In the genomic region with DNA sequence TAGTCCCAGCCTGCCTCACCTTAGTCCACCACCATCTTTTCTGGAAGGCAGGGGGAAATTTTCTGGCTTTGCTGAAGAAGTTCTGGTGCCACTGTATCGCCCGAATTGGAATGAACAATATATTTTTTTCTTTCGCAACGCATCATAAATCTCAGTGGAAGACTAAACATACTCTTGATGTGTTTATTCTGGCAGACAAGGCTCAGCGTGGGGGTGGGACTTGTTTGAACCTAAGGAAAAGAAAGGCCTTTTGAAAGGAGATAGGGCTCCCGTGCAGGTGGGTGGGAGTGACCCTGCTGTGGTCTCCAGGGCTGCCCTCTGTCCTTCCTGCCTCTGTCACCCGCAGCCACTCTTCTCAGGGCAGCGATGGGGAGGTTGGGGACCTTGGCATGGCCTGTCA, we compare ENCODE assay signal across 10 cellular contexts. TPM values are rescaled to one million over a fixed set of nuclear protein-coding genes. Genes with fewer than 3 reads are reported as not detected.
DNase-seq lines count a peak whose midpoint lies in the region; ATAC-seq and TF ChIP-seq lines count a peak whose summit lies in the region.
"Had no signal": no experiment of that assay in that cellular context is flagged by ENCODE, and none has a peak within 500 bp of the region (broad histone marks: within the 10 kb centered on the region; RNA-seq: fewer than 3 reads in every experiment).

No MANE protein-coding gene starts in this region.

- H2AFZ ChIP-seq in SU-DHL-6 (ENCODE audit: low read depth, low read length, severe bottlenecking) = no peak overlapping the region

- H3K27me3 Mint-ChIP-seq in MCF 10A (ENCODE audit: insufficient read depth, unreplicated experiment) = no peaks in the 10 kb centered on the region

- H3K4me2 ChIP-seq in SU-DHL-6 (ENCODE audit: low read depth, low read length, poor library complexity, severe bottlenecking) = peak overlapping the region; percentile 50

- ATAC-seq in upper lobe of left lung (ENCODE audit: low FRiP score in 2 of 2) (no peak), HG02852 (IDR thresholded peaks at IDR 0.05; ENCODE audit: unreplicated experiment) (no peak)

- peak overlapping the region; percentile 45; the same call in 1 of the 2 replicates for H3K9ac ChIP-seq in SU-DHL-6 (ENCODE audit: low read length)

- H3K27me3 ChIP-seq in breast epithelium (no peaks in the 10 kb centered on the region), SU-DHL-6 (ENCODE audit: low read length) (no peaks in the 10 kb centered on the region), upper lobe of left lung (no peaks in the 10 kb centered on the region)

- no peaks in the 10 kb centered on the region for H4K20me1 ChIP-seq in SU-DHL-6 (ENCODE audit: low read depth, low read length)

- no peaks in the 10 kb centered on the region for H3K9me3 Mint-ChIP-seq in MCF 10A (ENCODE audit: unreplicated experiment)
- H3K9me3 Mint-ChIP-seq: CD14-positive monocyte had no signal

- no TSS peak for BruUV-seq in MCF 10A (replicated peaks; lab: Mats Ljungman, UMichigan)

- H3K4me1 ChIP-seq in breast epithelium (no peaks in the 10 kb centered on the region), upper lobe of left lung (peaks cover 42 to 54% (median 50%) of the 10 kb centered on the region in 4 donors)

- H3K9me3 ChIP-seq in breast epithelium (no peaks in the 10 kb centered on the region), SU-DHL-6 (ENCODE audit: insufficient read depth, low read length) (no peaks in the 10 kb centered on the region), upper lobe of left lung (no peaks in the 10 kb centered on the region)

- TF ChIP-seq POLR2A in breast epithelium (IDR thresholded peaks at IDR 0.05) (no peak), upper lobe of left lung (IDR thresholded peaks at IDR 0.05) (no peak)

- H3K4me1 Mint-ChIP-seq in MCF 10A (ENCODE audit: insufficient read depth, unreplicated experiment) = peaks cover 16% of the 10 kb centered on the region

- peak overlapping the region in 1 of 2 donors; percentile 19 for H3K27ac ChIP-seq in breast epithelium
- peak overlapping the region; percentile 90 for H3K27ac ChIP-seq in SU-DHL-6 (ENCODE audit: low read depth, low read length)
- peak overlapping the region; percentile 20 to 81 (median 60) for H3K27ac ChIP-seq in upper lobe of left lung

- TF ChIP-seq EP300 in upper lobe of left lung (IDR thresholded peaks at IDR 0.05) = peak in 1 of 4 donors; percentile 7

- H3K36me3 Mint-ChIP-seq in MCF 10A (ENCODE audit: insufficient read depth, unreplicated experiment) = peaks cover 56% of the 10 kb centered on the region

- peak overlapping the region; percentile 23 for H3K27ac Mint-ChIP-seq in MCF 10A (ENCODE audit: low read depth, unreplicated experiment)

- intact Hi-C loops in MCF 10A (cut with micrococcal nuclease) (no loop called here), breast epithelium (cut with DNase I; ENCODE audit: low total_unique reads) (no loop called here)

- CTCF ChIA-PET in MCF 10A (lab: Yijun Ruan, JAX) = interaction anchor here (1.2 kb wide), 1 partner anchor 9 kb away, joined by 4 read pairs; no protein-coding TSS in a partner anchor

- POLR2A ChIA-PET in MCF 10A (lab: Yijun Ruan, JAX) = interaction anchor here (1.1 to 1.5 kb wide), 2 partner anchors 43 to 49 kb away, joined by 3 to 9 read pairs; a partner anchor contains a TSS

- H3K4me3 ChIP-seq in breast epithelium (no peak overlapping the region), SU-DHL-6 (ENCODE audit: insufficient read depth, low read length, poor library complexity, severe bottlenecking) (no peak overlapping the region), fibroblast of pulmonary artery (replicated peaks; ENCODE audit: low read depth, low read length) (no peak overlapping the region), upper lobe of left lung (no peak overlapping the region)

- 37 to 38% methylated on average over 8 of the region's 8 CpGs for WGBS in upper lobe of left lung, 2 donors

- H3K79me2 ChIP-seq in SU-DHL-6 (ENCODE audit: insufficient read depth, low read length) = no peaks in the 10 kb centered on the region

- no peaks in the 10 kb centered on the region for H3K9me2 ChIP-seq in SU-DHL-6 (replicated peaks; ENCODE audit: insufficient read depth, low read length)

- no peak overlapping the region for H3K4me3 Mint-ChIP-seq in MCF 10A (ENCODE audit: unreplicated experiment)
- H3K4me3 Mint-ChIP-seq: CD14-positive monocyte had no signal

- H3K36me3 ChIP-seq in breast epithelium (no peaks in the 10 kb centered on the region), SU-DHL-6 (ENCODE audit: low read length) (no peaks in the 10 kb centered on the region), upper lobe of left lung (peaks cover 6 to 30% (median 22%) of the 10 kb centered on the region in 4 donors)

- DNase-seq in MCF 10A (ENCODE audit: unreplicated experiment) (peak; percentile 75), breast epithelium (ENCODE audit: low spot score in 2 of 2) (no peak), fibroblast of pulmonary artery (ENCODE audit: low read depth) (peak; percentile 42), upper lobe of left lung (no peak), amygdala (lab: John Stamatoyannopoulos, UW) (no peak)
- DNase-seq in stimulated activated naive CD4-positive, alpha-beta T cell treated with Interleukin-2 at 50 U/mL for 16 hours (lab: John Stamatoyannopoulos, UW) = no peak
- DNase-seq: NCI-H1048 had no signal

- peaks cover 10% of the 10 kb centered on the region; the same call in 1 of the 2 replicates for H3F3A ChIP-seq in SU-DHL-6 (ENCODE audit: insufficient read depth)

- TF ChIP-seq CTCF in MCF 10A (IDR thresholded peaks at IDR 0.05; ENCODE audit: unreplicated experiment) (no peak), breast epithelium (IDR thresholded peaks at IDR 0.05) (no peak), SU-DHL-6 (IDR thresholded peaks at IDR 0.05; ENCODE audit: insufficient read depth, low read length, poor library complexity, severe bottlenecking) (no peak), fibroblast of pulmonary artery (IDR thresholded peaks at IDR 0.05; ENCODE audit: low read length, missing control alignments) (no peak), upper lobe of left lung (IDR thresholded peaks at IDR 0.05) (no peak)

RNA-seq across cellular contexts. Expression of a gene that starts 42.5 kb away (rescaled TPM):
- total RNA-seq in MCF 10A (2022) = 50.9 and 114 TPM in 2 replicates
- total RNA-seq in breast epithelium = 10 to 100 TPM; 12.0 to 40.4 (median 38.0) TPM
- total RNA-seq in upper lobe of left lung = 100 to 1,000 TPM in 2 of 6 donors, 10 to 100 TPM in 4; 29.8 to 148 (median 69.9) TPM

Comparison
In these comparisons a context has a peak if more than half of its experiments do, and no peak if none do; other contexts are left out.
1. DNase-seq: peak in MCF 10A (single experiment) and fibroblast of pulmonary artery (single experiment); none in breast epithelium (0 of 2), upper lobe of left lung (0 of 2), stimulated activated naive CD4-positive, alpha-beta T cell treated with Interleukin-2 at 50 U/mL for 16 hours (single experiment) and amygdala (0 of 56).